8 cellular contexts compared by ENCODE assay signal in the genomic region with DNA sequence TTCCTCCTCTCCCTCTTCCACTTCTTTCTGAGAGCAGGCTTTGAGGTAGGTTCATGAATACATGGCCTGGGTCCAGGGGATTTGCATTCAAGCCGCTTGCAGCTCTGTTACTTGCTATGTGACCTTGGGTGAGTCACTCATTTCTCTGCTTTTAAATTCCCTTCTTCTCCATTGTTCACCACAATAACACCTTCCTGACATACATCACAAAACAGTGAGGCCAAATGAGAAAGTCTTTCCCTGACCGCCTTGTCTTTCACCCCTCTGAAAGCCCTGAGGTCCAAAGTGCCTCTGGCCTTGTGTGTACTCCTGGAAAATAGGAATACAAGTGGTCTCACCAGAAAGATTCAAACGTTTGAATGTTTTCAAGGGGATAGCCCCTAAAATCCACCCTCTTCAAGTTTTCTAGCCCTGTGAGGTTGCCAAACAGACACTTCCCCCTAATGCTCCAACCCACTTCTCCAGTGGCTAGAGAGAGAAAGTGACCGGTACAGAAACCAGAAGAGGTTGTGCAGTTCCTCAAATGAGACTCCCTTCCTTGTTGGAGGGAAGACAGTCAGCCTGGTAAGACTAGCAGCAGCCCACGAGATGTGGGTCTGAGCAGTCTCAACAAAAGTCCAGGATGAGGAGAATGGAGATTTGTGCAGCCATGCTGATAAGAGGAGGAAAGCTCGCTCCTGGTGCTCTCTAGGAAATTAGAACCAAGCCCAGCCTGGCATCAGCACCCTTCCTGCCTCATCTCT.
DNase-seq lines count a peak whose midpoint lies in the region; ATAC-seq and TF ChIP-seq lines count a peak whose summit lies in the region.

No MANE protein-coding gene starts in this region.

- H3K4me1 ChIP-seq in left lung (peaks cover 40 to 86% of the 10 kb centered on the region in 2 donors), stomach (peaks cover 43 to 70% (median 60%) of the 10 kb centered on the region in 4 donors)

- TF ChIP-seq CTCF in AG04449 (IDR thresholded peaks at IDR 0.05; ENCODE audit: insufficient read depth, low read length, missing control alignments): no peak
- TF ChIP-seq CTCF in astrocyte of the spinal cord (IDR thresholded peaks at IDR 0.05; ENCODE audit: low read depth, low read length): no peak
- no peak for TF ChIP-seq CTCF in left lung (IDR thresholded peaks at IDR 0.05)
- no peak for TF ChIP-seq CTCF in stomach (IDR thresholded peaks at IDR 0.05)

- TF ChIP-seq EP300 in stomach (IDR thresholded peaks at IDR 0.05): no peak

- in situ Hi-C loops in astrocyte of the spinal cord (cut with HindIII; ENCODE audit: low sequenced_read_pairs): no loop called here

- WGBS in stomach, 5 donors: 44 to 59% (median 49%) methylated on average over 6 of the region's 6 CpGs

- TF ChIP-seq POLR2A in stomach (IDR thresholded peaks at IDR 0.05): no peak

- ATAC-seq in left lung (peak; percentile 6), GM19455 (IDR thresholded peaks at IDR 0.05; ENCODE audit: unreplicated experiment) (no peak)

- POLR2A ChIA-PET in AG04449 (lab: Yijun Ruan, JAX): no interaction called here

- H3K36me3 ChIP-seq in left lung (no peaks in the 10 kb centered on the region), stomach (no peaks in the 10 kb centered on the region)

- H3K9me3 ChIP-seq in left lung (no peaks in the 10 kb centered on the region), stomach (no peaks in the 10 kb centered on the region)

- H3K4me3 ChIP-seq in AG04449 (ENCODE audit: low read depth, low read length): no peak overlapping the region
- no peak overlapping the region for H3K4me3 ChIP-seq in astrocyte of the spinal cord (ENCODE audit: low read depth, low read length)
- H3K4me3 ChIP-seq in left lung: peak overlapping the region in 1 of 2 donors; percentile 43
- peak overlapping the region in 1 of 4 donors; percentile 42 for H3K4me3 ChIP-seq in stomach

- H3K27ac ChIP-seq in left lung (peak overlapping the region; percentile 92 to 93), stomach (peak overlapping the region; percentile 85 to 98 (median 96))

- intact Hi-C loops in left lung (cut with DNase I): no loop called here
- intact Hi-C loops in stomach (cut with DNase I; ENCODE audit: low total_unique reads): loop anchor here (10.0 kb wide), 1 partner anchor 1214 kb away; no protein-coding TSS in a partner anchor

- CTCF ChIA-PET in AG04449 (lab: Yijun Ruan, JAX): interaction anchor here (0.6 to 18.2 kb wide), 2 partner anchors 8 to 1212 kb away, joined by 3 to 322 read pairs; no protein-coding TSS in a partner anchor

- peak; percentile 64 for DNase-seq in AG04449 (ENCODE audit: low read depth, low spot score)
- DNase-seq in Kasumi-1 (lab: John Stamatoyannopoulos, UW): peak; percentile 55 to 59
- DNase-seq in astrocyte of the spinal cord (ENCODE audit: low read depth, low spot score): peak; percentile 99
- DNase-seq in left lung: no peak
- peak; percentile 42 for DNase-seq in stomach
- DNase-seq in cortex of kidney (lab: John Stamatoyannopoulos, UW): no peak
- no peak for DNase-seq in OCI-M2 (lab: John Stamatoyannopoulos, UW; ENCODE audit: unreplicated experiment)

- H3K27me3 ChIP-seq in left lung: no peaks in the 10 kb centered on the region
- no peaks in the 10 kb centered on the region for H3K27me3 ChIP-seq in stomach

Comparison
In these comparisons a context has a peak if more than half of its experiments do, and no peak if none do; other contexts are left out.
1. DNase-seq: peak in AG04449 (single experiment), Kasumi-1 (2 of 2), astrocyte of the spinal cord (single experiment) and stomach (single experiment); none in left lung (0 of 2), cortex of kidney (single experiment) and OCI-M2 (single experiment).